ENCODE assay signal across 1 cellular context in the genomic region with DNA sequence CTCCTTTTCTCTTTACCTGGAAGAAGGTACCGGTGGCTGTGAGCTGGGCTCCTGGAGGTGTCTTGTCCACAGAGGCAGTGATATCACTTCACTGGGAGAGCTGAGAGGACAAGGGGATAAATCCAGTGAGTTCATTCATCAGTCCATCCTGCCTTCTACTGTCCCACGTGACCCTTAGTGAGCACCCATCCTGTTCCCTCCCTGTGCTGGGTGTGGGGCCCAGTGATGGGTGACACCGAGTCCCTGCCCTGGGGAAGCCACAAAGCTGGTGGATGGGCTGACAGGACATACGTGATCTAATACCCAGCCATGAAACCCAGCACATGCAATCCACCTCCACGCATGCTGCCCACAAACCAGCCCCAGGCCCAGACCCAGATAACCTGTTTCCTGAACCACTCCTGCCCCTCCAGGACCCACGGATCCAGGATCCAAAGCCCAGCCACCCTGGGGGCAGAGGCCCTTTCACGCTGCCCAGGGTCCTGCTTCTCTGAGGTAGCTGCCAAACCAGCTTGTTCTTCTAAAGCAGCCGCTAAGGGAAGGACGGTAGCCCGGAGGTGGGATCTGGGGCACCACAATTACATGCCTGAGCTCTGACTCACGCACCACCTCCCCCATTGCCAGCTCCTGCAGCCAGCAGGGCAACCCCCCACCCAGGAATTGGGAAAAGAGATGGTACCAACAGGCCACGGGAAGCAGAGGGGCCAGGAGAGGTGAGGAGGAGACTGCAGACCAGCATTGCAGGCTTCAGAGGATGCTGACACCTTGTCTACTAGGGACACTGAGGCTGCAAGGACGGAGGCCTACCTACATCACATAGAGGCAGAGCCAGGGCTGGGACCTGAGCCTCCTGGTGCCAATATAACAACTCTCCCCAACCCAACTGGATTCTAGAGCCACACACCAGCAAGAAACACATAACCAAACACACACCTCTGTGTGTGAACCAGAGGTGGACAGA.
TF ChIP-seq lines count a peak whose summit lies in the region.

No MANE protein-coding gene starts in this region.

TF ChIP-seq in endothelial cell of umbilical vein, 7 proteins besides CTCF, POLR2A, EP300 and RAD21:
- peak; percentile 39 for TF ChIP-seq JUN (IDR thresholded peaks at IDR 0.05; ENCODE audit: borderline replicate concordance, insufficient read depth, insufficient read length, low read depth)
- TF ChIP-seq POLR2AphosphoS5 (IDR thresholded peaks at IDR 0.05; ENCODE audit: insufficient read depth, low read depth, low read length): no peak
